Comparison of ENCODE assay signal across 9 cellular contexts in genomic region chr13:107203146-107203847, GRCh38.
DNase-seq lines count a peak whose midpoint lies in the region; ATAC-seq and TF ChIP-seq lines count a peak whose summit lies in the region.
"Had no signal": no experiment of that assay in that cellular context is flagged by ENCODE, and none has a peak within 500 bp of the region (broad histone marks: within the 10 kb centered on the region; RNA-seq: fewer than 3 reads in every experiment).

No MANE protein-coding gene starts in this region.

- TF ChIP-seq CTCF in GM12872 (IDR thresholded peaks at IDR 0.05; ENCODE audit: insufficient read depth, low read depth, low read length) (peak; percentile 54), neural cell (IDR thresholded peaks at IDR 0.05; ENCODE audit: poor library complexity, severe bottlenecking) (peak; percentile 56)

- no peaks in the 10 kb centered on the region for H3K9me2 ChIP-seq in neural cell (ENCODE audit: insufficient read depth, low read length)

- TF ChIP-seq EP300 in neural cell (conservative IDR thresholded peaks at IDR 0.05; ENCODE audit: poor library complexity, severe bottlenecking), result no peak

- H3K79me2 ChIP-seq in neural cell (replicated peaks; ENCODE audit: insufficient read depth, low read length), result no peaks in the 10 kb centered on the region

- peaks cover 5% of the 10 kb centered on the region for H3F3A ChIP-seq in neural cell (ENCODE audit: insufficient read depth, low read length, poor library complexity, severe bottlenecking)

- no peak overlapping the region for H3K27ac ChIP-seq in neural cell (ENCODE audit: low read length)

- H4K20me1 ChIP-seq in neural cell (ENCODE audit: insufficient read depth), result no peaks in the 10 kb centered on the region

- no peak overlapping the region for H3K4me2 ChIP-seq in neural cell (ENCODE audit: low read length)

- no peak overlapping the region for H2AFZ ChIP-seq in neural cell (ENCODE audit: low read depth, low read length)

- no peak overlapping the region for H3K4me3 ChIP-seq in neural cell (ENCODE audit: low read length)

- H3K27me3 ChIP-seq in neural cell (ENCODE audit: insufficient read depth, low read depth, low read length), result no peaks in the 10 kb centered on the region

- no peak for TF ChIP-seq RAD21 in neural cell (conservative IDR thresholded peaks at IDR 0.05)

- DNase-seq in dermis blood vessel endothelial cell, result peak; percentile 95
- no peak for DNase-seq in NCI-H2081 treated with DMSO at 0.1 percent for 48 hours (lab: John Stamatoyannopoulos, UW)
- no peak for DNase-seq in NCI-H526 (lab: John Stamatoyannopoulos, UW)
- DNase-seq: effector CD4-positive, alpha-beta T cell had no signal

- ATAC-seq in HG03469 (IDR thresholded peaks at IDR 0.05; ENCODE audit: unreplicated experiment) (peak; percentile 40), GM19467 (IDR thresholded peaks at IDR 0.05; ENCODE audit: unreplicated experiment) (no peak), GM21381 (IDR thresholded peaks at IDR 0.05; ENCODE audit: unreplicated experiment) (no peak)

- no peaks in the 10 kb centered on the region for H3K9me3 ChIP-seq in neural cell (ENCODE audit: low read length)

- no peak overlapping the region for H3K9ac ChIP-seq in neural cell (ENCODE audit: low read length)

- no peaks in the 10 kb centered on the region for H3K36me3 ChIP-seq in neural cell (ENCODE audit: insufficient read depth, low read length)

TF ChIP-seq in neural cell, 6 proteins besides CTCF, POLR2A, EP300 and RAD21:
- TF ChIP-seq MXI1 (conservative IDR thresholded peaks at IDR 0.05; ENCODE audit: poor library complexity, severe bottlenecking) (no peak), REST (IDR thresholded peaks at IDR 0.05; ENCODE audit: borderline replicate concordance) (no peak), EZH2 (IDR thresholded peaks at IDR 0.05; ENCODE audit: borderline replicate concordance, insufficient read depth, low read length, poor library complexity, severe bottlenecking) (no peak), POLR2AphosphoS5 (IDR thresholded peaks at IDR 0.05) (no peak), SMC3 (conservative IDR thresholded peaks at IDR 0.05; ENCODE audit: poor library complexity) (no peak), TAF1 (IDR thresholded peaks at IDR 0.05; ENCODE audit: low read depth) (no peak)
